8 cellular contexts compared by ENCODE assay signal in the genomic region with DNA sequence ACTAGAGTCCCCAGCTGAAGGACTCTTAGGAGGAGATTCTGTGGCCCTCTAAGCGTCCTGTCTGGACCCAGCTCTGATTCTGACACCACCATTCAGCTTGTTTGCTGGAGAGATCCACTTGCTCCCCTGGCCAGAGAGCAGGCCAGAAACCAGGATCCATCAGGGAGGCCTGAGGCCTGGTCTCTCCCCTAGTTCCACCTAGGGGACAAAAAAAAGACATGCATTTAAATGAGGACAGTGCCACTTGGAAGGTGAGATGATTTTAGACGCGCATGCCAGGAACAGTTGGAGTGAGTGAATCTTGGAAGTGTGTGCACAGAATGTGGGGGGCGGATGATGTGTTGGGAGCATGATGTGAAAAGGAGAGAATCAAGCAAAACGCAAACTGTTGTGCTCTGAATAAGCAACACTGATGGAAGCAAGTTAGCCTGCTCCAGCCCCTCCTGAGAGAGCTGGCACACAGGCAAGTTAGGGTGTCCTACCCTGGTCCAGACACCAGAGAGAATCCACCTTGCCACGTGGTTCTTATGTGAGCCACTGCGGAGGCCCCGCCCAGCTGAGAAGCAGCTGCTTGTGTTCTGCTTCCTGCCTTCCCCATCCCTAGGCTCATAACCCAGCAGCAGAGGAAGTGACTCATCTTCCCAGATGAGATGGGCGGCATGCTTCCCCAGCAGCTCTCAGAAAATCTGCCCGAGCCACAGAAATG. TPM values are rescaled to one million over a fixed set of nuclear protein-coding genes. Genes with fewer than 3 reads are reported as not detected.
DNase-seq lines count a peak whose midpoint lies in the region; ATAC-seq and TF ChIP-seq lines count a peak whose summit lies in the region.

No MANE protein-coding gene starts in this region.

- no peaks in the 10 kb centered on the region for H3K36me3 ChIP-seq in CD8-positive, alpha-beta memory T cell (ENCODE audit: insufficient read depth, low read length)
- H3K36me3 ChIP-seq in WERI-Rb-1 (no peaks in the 10 kb centered on the region), body of pancreas (replicated peaks in 1 of 2; ENCODE audit: insufficient read depth in 1 of 2, low read depth in 2 of 2) (no peaks in the 10 kb centered on the region)

- peak overlapping the region; percentile 10 for H3K27ac ChIP-seq in CD8-positive, alpha-beta memory T cell (ENCODE audit: low read depth, low read length)
- H3K27ac ChIP-seq in WERI-Rb-1 (no peak overlapping the region), body of pancreas (peak overlapping the region in 1 of 4 donors; percentile 36)

- peak overlapping the region; percentile 57 to 95 (median 78) for H3K27ac Mint-ChIP-seq in CD8-positive, alpha-beta memory T cell

- peak overlapping the region in 6 of 7 donors; percentile 22 to 78 (median 71) for H3K4me3 Mint-ChIP-seq in CD8-positive, alpha-beta memory T cell

- POLR2A ChIA-PET in CD8-positive, alpha-beta memory T cell (lab: Charles Lee), result interaction anchor here (1.3 kb wide), 1 partner anchor 106 kb away, joined by 3 read pairs; no protein-coding TSS in a partner anchor

- H3K27me3 ChIP-seq in CD8-positive, alpha-beta memory T cell (ENCODE audit: insufficient read depth, low read length, poor library complexity, severe bottlenecking), result no peaks in the 10 kb centered on the region
- no peaks in the 10 kb centered on the region for H3K27me3 ChIP-seq in WERI-Rb-1 (ENCODE audit: insufficient read depth, low read depth, severe bottlenecking)
- H3K27me3 ChIP-seq in body of pancreas, result no peaks in the 10 kb centered on the region

- peaks cover 0 to under 1% (median 0%) of the 10 kb centered on the region in 5 donors for H3K9me3 Mint-ChIP-seq in CD8-positive, alpha-beta memory T cell

- intact Hi-C loops in body of pancreas (cut with DNase I), result loop anchor here (5.0 kb wide), 2 partner anchors 64 to 104 kb away; no protein-coding TSS in a partner anchor

- ATAC-seq in GM21717 (IDR thresholded peaks at IDR 0.05; ENCODE audit: unreplicated experiment), result peak; percentile 78
- no peak for ATAC-seq in body of pancreas
- ATAC-seq in GM19035 (IDR thresholded peaks at IDR 0.05; ENCODE audit: unreplicated experiment), result no peak

- no peaks in the 10 kb centered on the region for H3K36me3 Mint-ChIP-seq in CD8-positive, alpha-beta memory T cell

- peaks cover 2% of the 10 kb centered on the region in 2 donors for H3K27me3 Mint-ChIP-seq in CD8-positive, alpha-beta memory T cell

- CTCF ChIA-PET in CD8-positive, alpha-beta memory T cell (lab: Charles Lee), result interaction anchor here (0.8 to 18.8 kb wide), 12 partner anchors 9 to 241 kb away, joined by 3 to 419 read pairs (median 10); partner anchors contain the start of gene TPBGL

- no peaks in the 10 kb centered on the region for H3K9me3 ChIP-seq in CD8-positive, alpha-beta memory T cell (ENCODE audit: low read length)
- no peaks in the 10 kb centered on the region for H3K9me3 ChIP-seq in WERI-Rb-1 (ENCODE audit: severe bottlenecking)
- no peaks in the 10 kb centered on the region for H3K9me3 ChIP-seq in body of pancreas

- no peak for TF ChIP-seq POLR2A in NB4 (IDR thresholded peaks at IDR 0.05; ENCODE audit: extremely low read depth, insufficient read length)
- TF ChIP-seq POLR2A in body of pancreas (IDR thresholded peaks at IDR 0.05), result no peak

- H3K4me1 Mint-ChIP-seq in CD8-positive, alpha-beta memory T cell, result peaks cover 39 to 42% (median 40%) of the 10 kb centered on the region in 3 donors

- H3K4me3 ChIP-seq in CD8-positive, alpha-beta memory T cell (ENCODE audit: low read length), result peak overlapping the region; percentile 16
- H3K4me3 ChIP-seq in NB4 (ENCODE audit: low read depth, low read length) (no peak overlapping the region), WERI-Rb-1 (ENCODE audit: low read depth, low read length) (no peak overlapping the region), body of pancreas (no peak overlapping the region)

- 59 to 66% methylated on average over 10 of the region's 10 CpGs for WGBS in body of pancreas, 2 donors

- TF ChIP-seq CTCF in NB4 (IDR thresholded peaks at IDR 0.05; ENCODE audit: low read depth, low read length) (no peak), WERI-Rb-1 (IDR thresholded peaks at IDR 0.05; ENCODE audit: low read depth, low read length) (no peak), body of pancreas (IDR thresholded peaks at IDR 0.05) (no peak)

- peaks cover 37% of the 10 kb centered on the region for H3K4me1 ChIP-seq in CD8-positive, alpha-beta memory T cell (ENCODE audit: insufficient read depth, low read length)
- no peaks in the 10 kb centered on the region for H3K4me1 ChIP-seq in body of pancreas

- DNase-seq in CD8-positive, alpha-beta memory T cell, result peak; percentile 43 to 78 (median 46)
- DNase-seq in NB4 (ENCODE audit: low read depth) (peak; percentile 96), WERI-Rb-1 (peak; percentile 41), body of pancreas (peak in 3 of 4 donors; percentile 41 to 77 (median 44)), inferior parietal cortex (ENCODE audit: extremely low spot score) (peak; percentile 72)
- DNase-seq in stimulated activated CD4-positive, alpha-beta T cell treated with anti-CD3 and anti-CD28 coated beads, Interleukin-1b, Interleukin-23, amount 100 ng/mL, for 4 hours (ENCODE audit: low read depth in 2 of 2), result peak; percentile 52 to 66

RNA-seq across cellular contexts. Expression of gene SLCO2B1, which starts 8.0 kb away (rescaled TPM):
- total RNA-seq in CD8-positive, alpha-beta memory T cell, result 1 to 10 TPM in 1 of 2 experiments, under 1 TPM in 1; 0.98 to 1.3 TPM
- not detected for polyA plus RNA-seq in CD8-positive, alpha-beta memory T cell
- total RNA-seq in body of pancreas, result 100 to 1,000 TPM in 1 of 2 donors, 10 to 100 TPM in 1; 33.7 to 101 TPM

RNA-seq across cellular contexts. Expression of gene OR2AT4, which starts 46.2 kb away (rescaled TPM):
- not detected for total RNA-seq in CD8-positive, alpha-beta memory T cell
- polyA plus RNA-seq in CD8-positive, alpha-beta memory T cell, result not detected
- under 1 TPM in 1 of 2 donors, not detected in 1; under 0.01 TPM for total RNA-seq in body of pancreas

Comparison
In these comparisons a context has a peak if more than half of its experiments do, and no peak if none do; other contexts are left out.
1. DNase-seq: peak in every context shown above with its lines; median percentile 96 in NB4; 72 in inferior parietal cortex; 59 in stimulated activated CD4-positive, alpha-beta T cell treated with anti-CD3 and anti-CD28 coated beads, Interleukin-1b, Interleukin-23, amount 100 ng/mL, for 4 hours; 46 in CD8-positive, alpha-beta memory T cell; 44 in body of pancreas; 41 in WERI-Rb-1.
2. RNA of gene SLCO2B1, which starts 8.0 kb away (total RNA-seq): 33.7 to 101 TPM in body of pancreas; 0.98 to 1.3 TPM in CD8-positive, alpha-beta memory T cell; every median in the first group is over 10 times any median in the second.